Comparison of ENCODE assay signal across 10 cellular contexts in genomic region chr19:39399684-39400465, GRCh38. TPM values are rescaled to one million over a fixed set of nuclear protein-coding genes. Genes with fewer than 3 reads are reported as not detected.
DNase-seq lines count a peak whose midpoint lies in the region; ATAC-seq, FAIRE-seq and TF ChIP-seq lines count a peak whose summit lies in the region.
"Had no signal": no experiment of that assay in that cellular context is flagged by ENCODE, and none has a peak within 500 bp of the region (broad histone marks: within the 10 kb centered on the region; RNA-seq: fewer than 3 reads in every experiment).

No MANE protein-coding gene starts in this region.

- H3K4me3 Mint-ChIP-seq in CD4-positive, alpha-beta memory T cell, result peak overlapping the region in 6 of 8 donors; percentile 0 to 60 (median 54)
- H3K4me3 Mint-ChIP-seq in progenitor cell of endocrine pancreas (ENCODE audit: low read depth), result no peak overlapping the region

- no peak overlapping the region for H2BK120ac ChIP-seq in H1 (replicated peaks; ENCODE audit: low read depth, low read length)

- H3K36me3 ChIP-seq in CD4-positive, alpha-beta memory T cell (ENCODE audit: insufficient read depth, low read length), result peaks cover 8% of the 10 kb centered on the region
- H3K36me3 ChIP-seq in H1 (ENCODE audit: control insufficient read depth in 2 of 4, insufficient read depth in 4 of 4, low read length in 3 of 4), result peaks cover 0 to 4% (median 2%) of the 10 kb centered on the region in 4 experiments; a peak in 2 of 8 replicates

- H2BK5ac ChIP-seq in H1 (ENCODE audit: low read depth, low read length), result no peak overlapping the region

- H3K4me1 Mint-ChIP-seq in CD4-positive, alpha-beta memory T cell, result peaks cover 31 to 79% (median 61%) of the 10 kb centered on the region in 4 donors
- H3K4me1 Mint-ChIP-seq in progenitor cell of endocrine pancreas (ENCODE audit: low read depth), result peaks cover 24% of the 10 kb centered on the region

- H3K9me3 Mint-ChIP-seq in CD4-positive, alpha-beta memory T cell, result no peaks in the 10 kb centered on the region
- H3K9me3 Mint-ChIP-seq in progenitor cell of endocrine pancreas (ENCODE audit: low read depth), result no peaks in the 10 kb centered on the region

- H4K8ac ChIP-seq in H1 (ENCODE audit: extremely low read depth, insufficient read depth, low read length), result 0 out of 2 replicates have a peak overlapping the region, but pooled peaks have one; percentile 12

- CTCF ChIA-PET in CD4-positive, alpha-beta memory T cell (lab: Charles Lee; ENCODE audit: partially characterized antibody), result interaction anchor here (4.0 to 15.4 kb wide), 3 partner anchors 8 to 36 kb away, joined by 15 to 215 read pairs (median 54); partner anchors contain the start of genes PLEKHG2, RPS16 and ZFP36
- CTCF ChIA-PET in H1 (lab: Charles Lee; ENCODE audit: partially characterized antibody), result interaction anchor here (1.0 to 9.5 kb wide), 5 partner anchors 8 to 19 kb away, joined by 3 to 128 read pairs (median 4); partner anchors contain the start of genes MED29, PAF1 and PLEKHG2

- H3K4me3 ChIP-seq in CD4-positive, alpha-beta memory T cell (ENCODE audit: low read length in 2 of 2), result no peak overlapping the region
- no peak overlapping the region for H3K4me3 ChIP-seq in H1 (ENCODE audit: extremely low read depth in 1 of 4, insufficient read depth in 2 of 4, low read depth in 3 of 4, low read length in 4 of 4)

- H3K27me3 Mint-ChIP-seq in CD4-positive, alpha-beta memory T cell, result no peaks in the 10 kb centered on the region
- no peaks in the 10 kb centered on the region for H3K27me3 Mint-ChIP-seq in progenitor cell of endocrine pancreas

- TF ChIP-seq CTCF in H1 (IDR thresholded peaks at IDR 0.05; ENCODE audit: control extremely low read depth in 1 of 3, insufficient read depth in 1 of 3, low read depth in 1 of 3, low read length in 3 of 3) (no peak), progenitor cell of endocrine pancreas (IDR thresholded peaks at IDR 0.05; ENCODE audit: unreplicated experiment) (no peak)

- no peak for TF ChIP-seq RAD21 in H1 (IDR thresholded peaks at IDR 0.05 in 1 of 2, conservative IDR thresholded peaks at IDR 0.05 in 1 of 2; ENCODE audit: low read depth in 2 of 2, low read length in 2 of 2)

- no peak overlapping the region for H3K14ac ChIP-seq in H1 (ENCODE audit: insufficient read length)

- peaks cover 72% of the 10 kb centered on the region for H3K4me1 ChIP-seq in CD4-positive, alpha-beta memory T cell (ENCODE audit: insufficient read depth, low read length)
- peaks cover 6 to 22% (median 14%) of the 10 kb centered on the region in 4 experiments for H3K4me1 ChIP-seq in H1 (replicated peaks in 1 of 4; ENCODE audit: control insufficient read depth in 3 of 4, insufficient read depth in 4 of 4, low read length in 3 of 4)

- H3K18ac ChIP-seq in H1 (ENCODE audit: extremely low read depth, low read length), result no peak overlapping the region

- no peak overlapping the region for H2AFZ ChIP-seq in H1 (ENCODE audit: low read length)

- no peak overlapping the region for H3K56ac ChIP-seq in H1 (replicated peaks; ENCODE audit: insufficient read length, low read depth, low read length)

- no peak overlapping the region for H3K4ac ChIP-seq in H1 (replicated peaks; ENCODE audit: insufficient read length, low read depth, low read length)

- H3K27ac Mint-ChIP-seq in CD4-positive, alpha-beta memory T cell, result peak overlapping the region; percentile 81 to 100 (median 94)
- peak overlapping the region; percentile 69 for H3K27ac Mint-ChIP-seq in progenitor cell of endocrine pancreas

- H3K23me2 ChIP-seq in H1 (ENCODE audit: low read depth, low read length), result peaks cover 12% of the 10 kb centered on the region; the same call in 1 of the 2 replicates

- DNase-seq in CD4-positive, alpha-beta memory T cell, result no peak
- no peak for DNase-seq in H1 (ENCODE audit: low read depth in 1 of 2, low spot score in 2 of 2)
- DNase-seq in progenitor cell of endocrine pancreas (ENCODE audit: low spot score, unreplicated experiment), result no peak
- DNase-seq in stimulated activated CD4-positive, alpha-beta T cell treated with anti-CD3 and anti-CD28 coated beads, Interleukin-4, amount 100 ng/mL, for 1 hour, result no peak
- DNase-seq: NCI-H226; stimulated activated naive CD4-positive, alpha-beta T cell had no signal

- no peak for TF ChIP-seq POLR2A in H1 (IDR thresholded peaks at IDR 0.05; ENCODE audit: control extremely low read depth in 1 of 2, low read depth in 2 of 2, low read length in 2 of 2)

- peaks cover 2 to 7% of the 10 kb centered on the region in 2 experiments for H4K20me1 ChIP-seq in H1 (replicated peaks in 1 of 2; ENCODE audit: control insufficient read depth in 1 of 2, insufficient read depth in 2 of 2, low read length in 2 of 2)

- H2BK15ac ChIP-seq in H1 (ENCODE audit: low read length), result no peak overlapping the region

- H3K9me3 ChIP-seq in CD4-positive, alpha-beta memory T cell (ENCODE audit: control insufficient read depth in 1 of 2, low read length in 2 of 2), result no peaks in the 10 kb centered on the region
- H3K9me3 ChIP-seq in H1 (ENCODE audit: insufficient read depth in 2 of 2, low read depth in 1 of 2, low read length in 1 of 2), result no peaks in the 10 kb centered on the region

- no peaks in the 10 kb centered on the region for H3K79me2 ChIP-seq in H1 (ENCODE audit: control insufficient read depth in 1 of 2, insufficient read depth in 2 of 2, low read length in 2 of 2)

- intact Hi-C loops in CD4-positive, alpha-beta memory T cell (cut with micrococcal nuclease), result loop anchor here (2.0 kb wide), 1 partner anchor 45 kb away; the partner anchor contains the start of gene SUPT5H

- 0 out of 2 replicates have a peak overlapping the region, but pooled peaks have one; percentile 75 for H2BK12ac ChIP-seq in H1 (ENCODE audit: low read depth, low read length)

- H3K36me3 Mint-ChIP-seq in CD4-positive, alpha-beta memory T cell, result peaks cover 4 to 26% of the 10 kb centered on the region in 2 donors
- H3K36me3 Mint-ChIP-seq in progenitor cell of endocrine pancreas (ENCODE audit: insufficient read depth), result peaks cover 4% of the 10 kb centered on the region

- no peaks in the 10 kb centered on the region for H3K79me1 ChIP-seq in H1 (ENCODE audit: low read depth, low read length)

- peak overlapping the region; percentile 100 for H3K27ac ChIP-seq in CD4-positive, alpha-beta memory T cell (ENCODE audit: low read depth, low read length)
- no peak overlapping the region for H3K27ac ChIP-seq in H1 (ENCODE audit: low read depth, low read length)

- 93% methylated on average over 8 of the region's 8 CpGs; no CpG with 5 or more reads in 1 of the 2 experiments for WGBS in H1 (ENCODE audit: extremely low coverage in 1 of 2, insufficient coverage in 1 of 2, insufficient read length in 1 of 2, insufficient replicate concordance in 2 of 2, low coverage in 1 of 2, low lambda C conversion rate in 2 of 2, missing lambda C conversion rate in 1 of 2), 2 experiments

- no peak for TF ChIP-seq EP300 in H1 (IDR thresholded peaks at IDR 0.05; ENCODE audit: borderline replicate concordance in 1 of 2, low read depth in 2 of 2, low read length in 2 of 2)

- H3K4me2 ChIP-seq in H1 (ENCODE audit: insufficient read depth in 1 of 2, low read depth in 2 of 2, low read length in 2 of 2), result no peak overlapping the region

- H4K91ac ChIP-seq in H1 (replicated peaks; ENCODE audit: insufficient read length, low read length), result no peak overlapping the region

- no peak for ATAC-seq in HG02973 (IDR thresholded peaks at IDR 0.05; ENCODE audit: unreplicated experiment)
- no peak for ATAC-seq in GM18519 (IDR thresholded peaks at IDR 0.05; ENCODE audit: low FRiP score, unreplicated experiment)
- ATAC-seq in GM19455 (IDR thresholded peaks at IDR 0.05; ENCODE audit: unreplicated experiment), result no peak

- H2BK20ac ChIP-seq in H1 (ENCODE audit: low read length), result no peak overlapping the region

- H4K5ac ChIP-seq in H1 (ENCODE audit: insufficient read length, low read depth, low read length), result no peak overlapping the region

- FAIRE-seq in H1 (lab: Jason Lieb, UNC), result no peak

- no peak overlapping the region for H3K9ac ChIP-seq in H1 (replicated peaks in 1 of 4; ENCODE audit: extremely low read depth in 1 of 4, low read depth in 3 of 4, low read length in 3 of 4)

- POLR2A ChIA-PET in CD4-positive, alpha-beta memory T cell (lab: Charles Lee; ENCODE audit: partially characterized antibody), result interaction anchor here (0.9 to 11.3 kb wide), 5 partner anchors 8 to 36 kb away, joined by 3 to 384 read pairs (median 181); partner anchors contain the start of genes MED29, PAF1, PLEKHG2 and RPS16
- POLR2A ChIA-PET in H1 (lab: Charles Lee; ENCODE audit: partially characterized antibody), result interaction anchor here (1.1 to 14.3 kb wide), 9 partner anchors 5 to 57 kb away, joined by 3 to 234 read pairs (median 22); partner anchors contain the start of genes MED29, PAF1, PLEKHG2 and RPS16

- no peak overlapping the region for H2AK5ac ChIP-seq in H1 (ENCODE audit: low read depth, low read length)

- H3K27me3 ChIP-seq in CD4-positive, alpha-beta memory T cell (ENCODE audit: insufficient read depth, low read length), result no peaks in the 10 kb centered on the region
- no peaks in the 10 kb centered on the region for H3K27me3 ChIP-seq in H1 (replicated peaks in 1 of 4; ENCODE audit: control insufficient read depth in 3 of 4, extremely low read depth in 1 of 4, insufficient read depth in 3 of 4, low read length in 3 of 4)

- H3K23ac ChIP-seq in H1 (ENCODE audit: insufficient read length), result no peak overlapping the region

RNA-seq across cellular contexts. Expression of gene ZFP36, which starts 6.8 kb away (rescaled TPM):
- total RNA-seq in CD4-positive, alpha-beta memory T cell, result 100 to 1,000 TPM; 151 to 152 TPM
- polyA plus RNA-seq in CD4-positive, alpha-beta memory T cell, result 100 to 1,000 TPM; 164 to 191 TPM
- polyA plus RNA-seq in PFSK-1 (2012; ENCODE audit: insufficient read length, low read depth), result 3.0 TPM
- total RNA-seq in H1 (2021; fragmentation: NEBNext Ultra II Directional; extraction: Animal tissue kit (Norgen Biotek cat#: 25700)), result 10.9 and 12.2 TPM in 2 replicates
- 4.0 and 7.3 TPM in 2 replicates for polyA plus RNA-seq in H1 (2011; rRNA removed)
- polyA plus RNA-seq in H1 (2011; cell fraction: cytosol; rRNA removed), result 1.9 TPM
- 15.8 TPM for polyA plus RNA-seq in H1 (2011; cell fraction: nucleus; rRNA removed)
- polyA plus RNA-seq in H1 (2012, experiment 1 of 2), result 10.1 to 11.7 TPM (median 11.0 TPM) in 4 replicates
- 11.5 TPM for polyA plus RNA-seq in H1 (2012, experiment 2 of 2)
- 14.0 TPM for polyA plus RNA-seq in H1 (2013, experiment 1 of 2)
- 14.2 TPM for polyA plus RNA-seq in H1 (2013, experiment 2 of 2)
- 0.76 and 1.6 TPM in 2 replicates for polyA minus RNA-seq in H1 (2011; rRNA and poly(A)+ RNA removed)
- 4.3 TPM for polyA minus RNA-seq in H1 (2011; cell fraction: cytosol; rRNA and poly(A)+ RNA removed)
- 22.0 TPM for polyA minus RNA-seq in H1 (2011; cell fraction: nucleus; rRNA and poly(A)+ RNA removed)
- 10.5 and 10.6 TPM in 2 replicates for total RNA-seq in progenitor cell of endocrine pancreas

RNA-seq across cellular contexts. Expression of gene MED29, which starts 8.7 kb away (rescaled TPM):
- 10 to 100 TPM; 43.1 to 51.3 TPM for total RNA-seq in CD4-positive, alpha-beta memory T cell
- polyA plus RNA-seq in CD4-positive, alpha-beta memory T cell, result 10 to 100 TPM; 50.6 to 59.8 TPM
- polyA plus RNA-seq in PFSK-1 (2012; ENCODE audit: insufficient read length, low read depth), result 35.9 TPM
- total RNA-seq in H1 (2021; fragmentation: NEBNext Ultra II Directional; extraction: Animal tissue kit (Norgen Biotek cat#: 25700)), result 31.1 and 32.3 TPM in 2 replicates
- polyA plus RNA-seq in H1 (2011; rRNA removed), result 52.5 and 71.4 TPM in 2 replicates
- 52.3 TPM for polyA plus RNA-seq in H1 (2011; cell fraction: cytosol; rRNA removed)
- 31.6 TPM for polyA plus RNA-seq in H1 (2011; cell fraction: nucleus; rRNA removed)
- 24.5 to 29.2 TPM (median 25.3 TPM) in 4 replicates for polyA plus RNA-seq in H1 (2012, experiment 1 of 2)
- polyA plus RNA-seq in H1 (2012, experiment 2 of 2), result 22.1 TPM
- 23.1 TPM for polyA plus RNA-seq in H1 (2013, experiment 1 of 2)
- 22.7 TPM for polyA plus RNA-seq in H1 (2013, experiment 2 of 2)
- 28.2 and 33.6 TPM in 2 replicates for polyA minus RNA-seq in H1 (2011; rRNA and poly(A)+ RNA removed)
- 14.7 TPM for polyA minus RNA-seq in H1 (2011; cell fraction: cytosol; rRNA and poly(A)+ RNA removed)
- 29.0 TPM for polyA minus RNA-seq in H1 (2011; cell fraction: nucleus; rRNA and poly(A)+ RNA removed)
- 36.3 and 39.0 TPM in 2 replicates for total RNA-seq in progenitor cell of endocrine pancreas

RNA-seq across cellular contexts. Expression of gene PAF1, which starts 9.0 kb away (rescaled TPM):
- total RNA-seq in CD4-positive, alpha-beta memory T cell, result 10 to 100 TPM; 49.2 to 53.8 TPM
- polyA plus RNA-seq in CD4-positive, alpha-beta memory T cell, result 10 to 100 TPM; 21.5 to 46.7 TPM
- 74.4 TPM for polyA plus RNA-seq in PFSK-1 (2012; ENCODE audit: insufficient read length, low read depth)
- total RNA-seq in H1 (2021; fragmentation: NEBNext Ultra II Directional; extraction: Animal tissue kit (Norgen Biotek cat#: 25700)), result 31.4 and 33.1 TPM in 2 replicates
- polyA plus RNA-seq in H1 (2011; rRNA removed), result 58.6 and 67.8 TPM in 2 replicates
- polyA plus RNA-seq in H1 (2011; cell fraction: cytosol; rRNA removed), result 40.0 TPM
- polyA plus RNA-seq in H1 (2011; cell fraction: nucleus; rRNA removed), result 36.3 TPM
- 39.0 to 40.5 TPM (median 39.8 TPM) in 4 replicates for polyA plus RNA-seq in H1 (2012, experiment 1 of 2)
- polyA plus RNA-seq in H1 (2012, experiment 2 of 2), result 12.1 TPM
- polyA plus RNA-seq in H1 (2013, experiment 1 of 2), result 25.0 TPM
- 22.3 TPM for polyA plus RNA-seq in H1 (2013, experiment 2 of 2)
- polyA minus RNA-seq in H1 (2011; rRNA and poly(A)+ RNA removed), result 15.7 and 16.5 TPM in 2 replicates
- 22.2 TPM for polyA minus RNA-seq in H1 (2011; cell fraction: cytosol; rRNA and poly(A)+ RNA removed)
- 36.7 TPM for polyA minus RNA-seq in H1 (2011; cell fraction: nucleus; rRNA and poly(A)+ RNA removed)
- total RNA-seq in progenitor cell of endocrine pancreas, result 49.4 and 49.5 TPM in 2 replicates

RNA-seq across cellular contexts. Expression of gene PLEKHG2, which starts 12.6 kb away (rescaled TPM):
- total RNA-seq in CD4-positive, alpha-beta memory T cell, result 10 to 100 TPM; 12.1 to 17.0 TPM
- 1 to 10 TPM; 1.4 to 5.1 TPM for polyA plus RNA-seq in CD4-positive, alpha-beta memory T cell
- 55.2 TPM for polyA plus RNA-seq in PFSK-1 (2012; ENCODE audit: insufficient read length, low read depth)
- 64.0 and 65.7 TPM in 2 replicates for total RNA-seq in H1 (2021; fragmentation: NEBNext Ultra II Directional; extraction: Animal tissue kit (Norgen Biotek cat#: 25700))
- 16.9 and 21.8 TPM in 2 replicates for polyA plus RNA-seq in H1 (2011; rRNA removed)
- polyA plus RNA-seq in H1 (2011; cell fraction: cytosol; rRNA removed), result 12.2 TPM
- polyA plus RNA-seq in H1 (2011; cell fraction: nucleus; rRNA removed), result 79.0 TPM
- 32.6 to 44.5 TPM (median 43.1 TPM) in 4 replicates for polyA plus RNA-seq in H1 (2012, experiment 1 of 2)
- polyA plus RNA-seq in H1 (2012, experiment 2 of 2), result 107 TPM
- polyA plus RNA-seq in H1 (2013, experiment 1 of 2), result 29.9 TPM
- 28.4 TPM for polyA plus RNA-seq in H1 (2013, experiment 2 of 2)
- polyA minus RNA-seq in H1 (2011; rRNA and poly(A)+ RNA removed), result 19.0 and 20.2 TPM in 2 replicates
- polyA minus RNA-seq in H1 (2011; cell fraction: cytosol; rRNA and poly(A)+ RNA removed), result 53.9 TPM
- polyA minus RNA-seq in H1 (2011; cell fraction: nucleus; rRNA and poly(A)+ RNA removed), result 37.5 TPM
- 162 and 170 TPM in 2 replicates for total RNA-seq in progenitor cell of endocrine pancreas

RNA-seq across cellular contexts. Expression of gene RPS16, which starts 35.9 kb away (rescaled TPM):
- 1,000 to 10,000 TPM; 4,061 to 4,227 TPM for total RNA-seq in CD4-positive, alpha-beta memory T cell
- 1,000 to 10,000 TPM; 1,590 to 2,052 TPM for polyA plus RNA-seq in CD4-positive, alpha-beta memory T cell
- polyA plus RNA-seq in PFSK-1 (2012; ENCODE audit: insufficient read length, low read depth), result 5,849 TPM
- 2,433 and 2,482 TPM in 2 replicates for total RNA-seq in H1 (2021; fragmentation: NEBNext Ultra II Directional; extraction: Animal tissue kit (Norgen Biotek cat#: 25700))
- polyA plus RNA-seq in H1 (2011; rRNA removed), result 7,810 and 9,546 TPM in 2 replicates
- 5,561 TPM for polyA plus RNA-seq in H1 (2011; cell fraction: cytosol; rRNA removed)
- polyA plus RNA-seq in H1 (2011; cell fraction: nucleus; rRNA removed), result 4,175 TPM
- polyA plus RNA-seq in H1 (2012, experiment 1 of 2), result 3,337 to 4,443 TPM (median 4,024 TPM) in 4 replicates
- polyA plus RNA-seq in H1 (2012, experiment 2 of 2), result 7,637 TPM
- 4,469 TPM for polyA plus RNA-seq in H1 (2013, experiment 1 of 2)
- 4,343 TPM for polyA plus RNA-seq in H1 (2013, experiment 2 of 2)
- 1,416 and 1,486 TPM in 2 replicates for polyA minus RNA-seq in H1 (2011; rRNA and poly(A)+ RNA removed)
- 1,670 TPM for polyA minus RNA-seq in H1 (2011; cell fraction: cytosol; rRNA and poly(A)+ RNA removed)
- 1,057 TPM for polyA minus RNA-seq in H1 (2011; cell fraction: nucleus; rRNA and poly(A)+ RNA removed)
- 1,449 and 1,510 TPM in 2 replicates for total RNA-seq in progenitor cell of endocrine pancreas

Comparison
In these comparisons a context has a peak if more than half of its experiments do, and no peak if none do; other contexts are left out.
1. RNA of gene ZFP36, which starts 6.8 kb away (total RNA-seq): 151 to 152 TPM in CD4-positive, alpha-beta memory T cell; 10.9 to 12.2 TPM in H1 and 10.5 to 10.6 TPM in progenitor cell of endocrine pancreas; every median in the first group is over 10 times any median in the second.